In the genomic region with DNA sequence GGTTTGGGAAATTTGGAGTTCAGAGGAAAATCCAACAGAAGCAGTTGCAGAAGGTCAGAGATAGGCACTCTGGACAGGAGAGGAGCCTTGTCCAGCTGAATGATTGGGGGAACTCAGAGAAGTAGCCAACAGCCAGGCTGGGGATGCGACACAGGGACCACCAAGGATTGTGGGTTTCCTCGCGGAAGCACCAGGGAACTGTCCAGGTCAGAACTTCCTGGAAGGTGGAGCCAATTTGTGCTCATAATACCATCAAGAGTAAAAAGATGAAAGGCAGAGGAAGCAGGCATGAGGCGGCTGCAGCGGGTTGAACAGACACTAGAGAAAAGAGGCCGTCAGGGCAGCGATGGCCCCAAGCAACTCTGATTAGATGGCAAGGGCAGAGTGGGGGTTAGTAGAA, we compare ENCODE assay signal across 17 cellular contexts. TPM values are rescaled to one million over a fixed set of nuclear protein-coding genes. Genes with fewer than 3 reads are reported as not detected.
DNase-seq lines count a peak whose midpoint lies in the region; ATAC-seq and TF ChIP-seq lines count a peak whose summit lies in the region.
"Had no signal": no experiment of that assay in that cellular context is flagged by ENCODE, and none has a peak within 500 bp of the region (broad histone marks: within the 10 kb centered on the region; RNA-seq: fewer than 3 reads in every experiment).

No MANE protein-coding gene starts in this region.

- H3K4me1 ChIP-seq in BLaER1 treated with 17β-estradiol and CSF1 and Interleukin-3, amounts not matched to agents 10 nM and 100 nM = peaks cover 8 to 71% (median 54%) of the 10 kb centered on the region in 10 experiments
- H3K4me1 ChIP-seq in sigmoid colon = no peaks in the 10 kb centered on the region
- H3K4me1 ChIP-seq in OCI-LY7 (ENCODE audit: insufficient read depth, low read length, poor library complexity, severe bottlenecking) = no peaks in the 10 kb centered on the region

- no peaks in the 10 kb centered on the region for H3K36me3 ChIP-seq in BLaER1 treated with 17β-estradiol and CSF1 and Interleukin-3, amounts not matched to agents 10 nM and 100 nM
- no peaks in the 10 kb centered on the region for H3K36me3 ChIP-seq in sigmoid colon
- no peaks in the 10 kb centered on the region for H3K36me3 ChIP-seq in OCI-LY7 (ENCODE audit: insufficient read depth, low read length)

- no peak overlapping the region for H3K27ac Mint-ChIP-seq in chondrocyte (ENCODE audit: unreplicated experiment)
- H3K27ac Mint-ChIP-seq: CD8-positive, alpha-beta T cell; H9 had no signal

- no peak overlapping the region for H2AFZ ChIP-seq in OCI-LY7 (ENCODE audit: low read length)

- DNase-seq in chondrocyte (ENCODE audit: low spot score) (peak; percentile 28), sigmoid colon (peak; percentile 15), OCI-LY7 (ENCODE audit: low spot score) (no peak)
- no peak for DNase-seq in stimulated activated CD8-positive, alpha-beta memory T cell treated with anti-CD3 and anti-CD28 coated beads, Interleukin-4, amount 100 ng/mL, for 48 hours
- DNase-seq: AML-193; Calu3; CD8-positive, alpha-beta T cell; DMS79 treated with DMSO at 0.1 percent for 48 hours; GF-D8; H9 had no signal

- no peak overlapping the region for H3K4me3 Mint-ChIP-seq in chondrocyte (ENCODE audit: unreplicated experiment)
- H3K4me3 Mint-ChIP-seq: CD8-positive, alpha-beta T cell; H9 had no signal

- 75 to 77% methylated on average over 7 of the region's 7 CpGs for WGBS in sigmoid colon, 2 donors

- H3K4me3 ChIP-seq in BLaER1 treated with 17β-estradiol and CSF1 and Interleukin-3, amounts not matched to agents 10 nM and 100 nM = no peak overlapping the region
- H3K4me3 ChIP-seq in sigmoid colon (no peak overlapping the region), OCI-LY7 (ENCODE audit: low read depth, low read length, poor library complexity, severe bottlenecking) (no peak overlapping the region)
- H3K4me3 ChIP-seq: K562 had no signal

- no peaks in the 10 kb centered on the region for H3K36me3 Mint-ChIP-seq in chondrocyte (ENCODE audit: low read depth)
- H3K36me3 Mint-ChIP-seq: CD8-positive, alpha-beta T cell had no signal

- peak overlapping the region; percentile 47 to 81 (median 61); a peak in 21 of 22 replicates for H3K4me2 ChIP-seq in BLaER1 treated with 17β-estradiol and CSF1 and Interleukin-3, amounts not matched to agents 10 nM and 100 nM
- H3K4me2 ChIP-seq in OCI-LY7 (ENCODE audit: low read length) = no peak overlapping the region

- ATAC-seq in GM18909 (IDR thresholded peaks at IDR 0.05; ENCODE audit: poor library complexity, unreplicated experiment) (no peak), GM21529 (IDR thresholded peaks at IDR 0.05; ENCODE audit: unreplicated experiment) (no peak)
- ATAC-seq: CD8-positive, alpha-beta T cell; K562 had no signal

- H3K4me1 Mint-ChIP-seq in chondrocyte (ENCODE audit: low read depth) = no peaks in the 10 kb centered on the region

- H3K27me3 ChIP-seq in BLaER1 treated with 17β-estradiol and CSF1 and Interleukin-3, amounts not matched to agents 10 nM and 100 nM = no peaks in the 10 kb centered on the region
- peaks cover 0 to 4% (median 0%) of the 10 kb centered on the region in 3 donors for H3K27me3 ChIP-seq in sigmoid colon

- H4K20me1 ChIP-seq in BLaER1 treated with 17β-estradiol and CSF1 and Interleukin-3, amounts not matched to agents 10 nM and 100 nM = no peaks in the 10 kb centered on the region
- H4K20me1 ChIP-seq in OCI-LY7 (ENCODE audit: insufficient read depth, low read length) = no peaks in the 10 kb centered on the region

- no peaks in the 10 kb centered on the region for H3K9me2 ChIP-seq in OCI-LY7 (ENCODE audit: insufficient read depth, low read length)

- no peak overlapping the region for H3K27ac ChIP-seq in BLaER1 treated with 17β-estradiol and CSF1 and Interleukin-3, amounts not matched to agents 10 nM and 100 nM
- no peak overlapping the region for H3K27ac ChIP-seq in sigmoid colon
- H3K27ac ChIP-seq in OCI-LY7 (ENCODE audit: low read depth, low read length, poor library complexity, severe bottlenecking) = no peak overlapping the region
- H3K27ac ChIP-seq: HL-60 had no signal

- peaks cover 0 to 16% (median 7%) of the 10 kb centered on the region in 11 experiments; a peak in 16 of 22 replicates for H3K9me3 ChIP-seq in BLaER1 treated with 17β-estradiol and CSF1 and Interleukin-3, amounts not matched to agents 10 nM and 100 nM (replicated peaks in 1 of 11)
- no peaks in the 10 kb centered on the region for H3K9me3 ChIP-seq in sigmoid colon
- H3K9me3 ChIP-seq in OCI-LY7 (ENCODE audit: low read length) = no peaks in the 10 kb centered on the region

- TF ChIP-seq CTCF in chondrocyte (IDR thresholded peaks at IDR 0.05) (no peak), sigmoid colon (IDR thresholded peaks at IDR 0.05) (no peak), OCI-LY7 (conservative IDR thresholded peaks at IDR 0.05; ENCODE audit: low read length) (no peak)

- BruUV-seq in OCI-LY7 (replicated peaks; lab: Mats Ljungman, UMichigan) = no TSS peak

- intact Hi-C loops in sigmoid colon (cut with DNase I) = no loop called here
- intact Hi-C loops in OCI-LY7 (cut with micrococcal nuclease; ENCODE audit: unreplicated experiment) = no loop called here

- no peak overlapping the region; a peak in 1 of 22 replicates for H3K9ac ChIP-seq in BLaER1 treated with 17β-estradiol and CSF1 and Interleukin-3, amounts not matched to agents 10 nM and 100 nM

- POLR2A ChIA-PET in OCI-LY7 (lab: Charles Lee) = interaction anchor here (0.7 kb wide), 1 partner anchor 210 kb away, joined by 4 read pairs; no protein-coding TSS in a partner anchor

- no peak for TF ChIP-seq RAD21 in Ishikawa (IDR thresholded peaks at IDR 0.05; ENCODE audit: low read depth)

- TF ChIP-seq EP300 in Ishikawa (IDR thresholded peaks at IDR 0.05; ENCODE audit: borderline replicate concordance) (no peak), sigmoid colon (IDR thresholded peaks at IDR 0.05) (no peak)

- peaks cover 6% of the 10 kb centered on the region for H3K9me3 Mint-ChIP-seq in chondrocyte (ENCODE audit: low read depth)

- no peaks in the 10 kb centered on the region for H3K79me2 ChIP-seq in OCI-LY7 (ENCODE audit: insufficient read depth, low read depth, low read length)

- H3K27me3 Mint-ChIP-seq in chondrocyte (ENCODE audit: low read depth) = peaks cover 11% of the 10 kb centered on the region

- CTCF ChIA-PET in OCI-LY7 (lab: Charles Lee; ENCODE audit: unreplicated experiment) = no interaction called here

- no peak for TF ChIP-seq POLR2A in sigmoid colon (IDR thresholded peaks at IDR 0.05)

TF ChIP-seq in Ishikawa, 13 proteins besides CTCF, POLR2A, EP300 and RAD21:
- TF ChIP-seq, protein P1, sequence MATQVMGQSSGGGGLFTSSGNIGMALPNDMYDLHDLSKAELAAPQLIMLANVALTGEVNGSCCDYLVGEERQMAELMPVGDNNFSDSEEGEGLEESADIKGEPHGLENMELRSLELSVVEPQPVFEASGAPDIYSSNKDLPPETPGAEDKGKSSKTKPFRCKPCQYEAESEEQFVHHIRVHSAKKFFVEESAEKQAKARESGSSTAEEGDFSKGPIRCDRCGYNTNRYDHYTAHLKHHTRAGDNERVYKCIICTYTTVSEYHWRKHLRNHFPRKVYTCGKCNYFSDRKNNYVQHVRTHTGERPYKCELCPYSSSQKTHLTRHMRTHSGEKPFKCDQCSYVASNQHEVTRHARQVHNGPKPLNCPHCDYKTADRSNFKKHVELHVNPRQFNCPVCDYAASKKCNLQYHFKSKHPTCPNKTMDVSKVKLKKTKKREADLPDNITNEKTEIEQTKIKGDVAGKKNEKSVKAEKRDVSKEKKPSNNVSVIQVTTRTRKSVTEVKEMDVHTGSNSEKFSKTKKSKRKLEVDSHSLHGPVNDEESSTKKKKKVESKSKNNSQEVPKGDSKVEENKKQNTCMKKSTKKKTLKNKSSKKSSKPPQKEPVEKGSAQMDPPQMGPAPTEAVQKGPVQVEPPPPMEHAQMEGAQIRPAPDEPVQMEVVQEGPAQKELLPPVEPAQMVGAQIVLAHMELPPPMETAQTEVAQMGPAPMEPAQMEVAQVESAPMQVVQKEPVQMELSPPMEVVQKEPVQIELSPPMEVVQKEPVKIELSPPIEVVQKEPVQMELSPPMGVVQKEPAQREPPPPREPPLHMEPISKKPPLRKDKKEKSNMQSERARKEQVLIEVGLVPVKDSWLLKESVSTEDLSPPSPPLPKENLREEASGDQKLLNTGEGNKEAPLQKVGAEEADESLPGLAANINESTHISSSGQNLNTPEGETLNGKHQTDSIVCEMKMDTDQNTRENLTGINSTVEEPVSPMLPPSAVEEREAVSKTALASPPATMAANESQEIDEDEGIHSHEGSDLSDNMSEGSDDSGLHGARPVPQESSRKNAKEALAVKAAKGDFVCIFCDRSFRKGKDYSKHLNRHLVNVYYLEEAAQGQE (IDR thresholded peaks at IDR 0.05; ENCODE audit: low read depth) = peak; percentile 23; the same call in 1 of the 2 replicates
- TF ChIP-seq, protein P2, sequence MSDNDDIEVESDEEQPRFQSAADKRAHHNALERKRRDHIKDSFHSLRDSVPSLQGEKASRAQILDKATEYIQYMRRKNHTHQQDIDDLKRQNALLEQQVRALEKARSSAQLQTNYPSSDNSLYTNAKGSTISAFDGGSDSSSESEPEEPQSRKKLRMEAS (IDR thresholded peaks at IDR 0.05) = no peak
- TF ChIP-seq CEBPB (IDR thresholded peaks at IDR 0.05) (no peak), EGR1 (IDR thresholded peaks at IDR 0.05) (no peak), ZBTB7A (IDR thresholded peaks at IDR 0.05; ENCODE audit: low read depth) (no peak)
TF ChIP-seq in Ishikawa: peak in this region for 1.

RNA-seq across cellular contexts. Expression of a gene that starts 33.7 kb away (rescaled TPM):
- total RNA-seq in chondrocyte (31.8 to 62.6 TPM (median 33.7 TPM) in 3 replicates), sigmoid colon (1 to 10 TPM; 2.9 to 8.6 (median 5.1) TPM), OCI-LY7 (2022) (not detected in 2 replicates)
- 1 to 10 TPM in 2 of 3 donors, under 1 TPM in 1; 0.69 to 7.7 (median 4.2) TPM for polyA plus RNA-seq in sigmoid colon
- total RNA-seq in OCI-LY7 (2014; rRNA removed; shearing (Covaris generic)) = not detected in 2 replicates
- total RNA-seq: CD8-positive, alpha-beta T cell; K562 had no signal
- polyA plus RNA-seq: BJ, K562 had no signal

Comparison
In these comparisons a context has a peak if more than half of its experiments do, and no peak if none do; other contexts are left out.
1. DNase-seq: peak in chondrocyte (single experiment) and sigmoid colon (single experiment); none in OCI-LY7 (single experiment) and stimulated activated CD8-positive, alpha-beta memory T cell treated with anti-CD3 and anti-CD28 coated beads, Interleukin-4, amount 100 ng/mL, for 48 hours (single experiment).